8 cellular contexts compared by ENCODE assay signal in the genomic region with DNA sequence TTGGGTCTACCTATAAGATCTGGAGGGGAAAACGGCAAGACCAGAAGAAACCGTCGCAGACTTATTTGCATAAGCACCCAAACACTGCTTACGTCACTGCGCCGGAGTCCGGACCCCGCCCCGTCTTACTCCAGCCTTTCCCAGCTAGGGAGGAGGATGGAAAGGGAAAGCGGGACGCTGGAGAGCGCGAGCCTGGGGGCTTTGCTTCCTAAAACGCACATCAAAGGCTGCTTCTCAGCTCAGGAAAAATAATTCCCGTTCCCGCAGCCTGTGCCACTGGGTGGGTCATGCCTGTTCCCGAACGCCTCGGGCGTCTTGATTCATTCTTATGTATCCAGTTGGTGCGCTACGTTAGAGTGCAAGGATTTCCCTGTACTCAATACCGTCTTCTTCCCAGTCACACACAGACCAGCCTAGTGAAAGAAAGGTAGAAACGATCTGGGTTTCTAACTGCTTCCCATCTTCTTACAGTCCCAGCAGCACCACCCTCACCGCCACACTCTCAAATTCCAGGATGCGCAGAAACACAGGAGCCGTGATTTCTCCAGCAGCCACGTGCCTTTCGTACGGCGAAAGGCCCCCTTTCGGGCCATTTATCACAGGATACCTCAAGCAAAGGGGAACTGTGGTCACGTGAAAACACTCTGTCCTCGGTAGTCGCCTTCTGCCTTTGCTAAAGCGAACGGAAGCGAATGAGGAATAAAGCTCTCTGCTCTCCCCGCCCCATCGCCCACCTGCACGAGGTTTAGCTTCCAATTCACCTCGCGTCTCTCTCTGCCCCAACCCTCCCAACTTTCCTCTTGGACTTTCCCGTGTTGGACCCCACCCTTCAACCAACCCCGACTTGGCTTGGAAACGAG. TPM values are rescaled to one million over a fixed set of nuclear protein-coding genes. Genes with fewer than 3 reads are reported as not detected.
DNase-seq lines count a peak whose midpoint lies in the region; ATAC-seq and TF ChIP-seq lines count a peak whose summit lies in the region.

No MANE protein-coding gene starts in this region.

- intact Hi-C loops in colonic mucosa (cut with DNase I) = no loop called here

- H3K9me3 Mint-ChIP-seq in CD8-positive, alpha-beta memory T cell = peaks cover 0 to 2% (median 0%) of the 10 kb centered on the region in 5 donors
- H3K9me3 Mint-ChIP-seq in stimulated activated memory B cell treated with anti-CD40 and anti-IgM and Interleukin-4, amounts not matched to agents 10 μg/mL and 1 μg/mL and 100 μg/mL, for 72 hours = no peaks in the 10 kb centered on the region

- no peaks in the 10 kb centered on the region for H3K36me3 ChIP-seq in CD8-positive, alpha-beta memory T cell (ENCODE audit: insufficient read depth, low read length)
- no peaks in the 10 kb centered on the region for H3K36me3 ChIP-seq in colonic mucosa
- no peaks in the 10 kb centered on the region for H3K36me3 ChIP-seq in kidney epithelial cell (ENCODE audit: control insufficient read depth, insufficient read depth, low read length)

- POLR2A ChIA-PET in CD8-positive, alpha-beta memory T cell (lab: Charles Lee) = no interaction called here
- POLR2A ChIA-PET in RWPE1 (lab: Yijun Ruan, JAX; ENCODE audit: low non-redundant PET) = no interaction called here

- no peak overlapping the region for H3K27ac ChIP-seq in CD8-positive, alpha-beta memory T cell (ENCODE audit: low read depth, low read length)
- peak overlapping the region; percentile 94 for H3K27ac ChIP-seq in RWPE1
- no peak overlapping the region for H3K27ac ChIP-seq in colonic mucosa

- H3K4me1 Mint-ChIP-seq in CD8-positive, alpha-beta memory T cell = peaks cover 3 to 16% (median 8%) of the 10 kb centered on the region in 3 donors
- peaks cover 15% of the 10 kb centered on the region for H3K4me1 Mint-ChIP-seq in stimulated activated memory B cell treated with anti-CD40 and anti-IgM and Interleukin-4, amounts not matched to agents 10 μg/mL and 1 μg/mL and 100 μg/mL, for 72 hours

- no peaks in the 10 kb centered on the region for H3K27me3 ChIP-seq in CD8-positive, alpha-beta memory T cell (ENCODE audit: insufficient read depth, low read length, poor library complexity, severe bottlenecking)
- H3K27me3 ChIP-seq in colonic mucosa (peaks cover 20% of the 10 kb centered on the region), kidney epithelial cell (ENCODE audit: control insufficient read depth, insufficient read depth, low read length) (peaks cover 16% of the 10 kb centered on the region)

- H3K9me3 ChIP-seq in CD8-positive, alpha-beta memory T cell (ENCODE audit: low read length) = no peaks in the 10 kb centered on the region
- H3K9me3 ChIP-seq in colonic mucosa = no peaks in the 10 kb centered on the region

- peaks cover 24 to 28% of the 10 kb centered on the region in 2 donors for H3K27me3 Mint-ChIP-seq in CD8-positive, alpha-beta memory T cell
- H3K27me3 Mint-ChIP-seq in stimulated activated memory B cell treated with anti-CD40 and anti-IgM and Interleukin-4, amounts not matched to agents 10 μg/mL and 1 μg/mL and 100 μg/mL, for 72 hours = peaks cover 20% of the 10 kb centered on the region

- no peaks in the 10 kb centered on the region for H3K4me1 ChIP-seq in CD8-positive, alpha-beta memory T cell (ENCODE audit: insufficient read depth, low read length)
- H3K4me1 ChIP-seq in colonic mucosa = no peaks in the 10 kb centered on the region

- no peak overlapping the region for H3K9ac ChIP-seq in colonic mucosa (ENCODE audit: low read depth in 2 of 2, low read length in 2 of 2)

- CTCF ChIA-PET in CD8-positive, alpha-beta memory T cell (lab: Charles Lee) = no interaction called here
- CTCF ChIA-PET in RWPE1 (lab: Yijun Ruan, JAX) = interaction anchor here (0.5 to 0.9 kb wide), 7 partner anchors 32 to 398 kb away, joined by 3 to 8 read pairs (median 3); no protein-coding TSS in a partner anchor

- ATAC-seq in stimulated activated memory B cell treated with anti-CD40 and anti-IgM and Interleukin-4, amounts not matched to agents 10 μg/mL and 1 μg/mL and 100 μg/mL, for 72 hours = no peak
- no peak for ATAC-seq in HG02798 (IDR thresholded peaks at IDR 0.05; ENCODE audit: poor library complexity, unreplicated experiment)

- no peaks in the 10 kb centered on the region for H3K36me3 Mint-ChIP-seq in CD8-positive, alpha-beta memory T cell
- no peaks in the 10 kb centered on the region for H3K36me3 Mint-ChIP-seq in stimulated activated memory B cell treated with anti-CD40 and anti-IgM and Interleukin-4, amounts not matched to agents 10 μg/mL and 1 μg/mL and 100 μg/mL, for 72 hours

- DNase-seq in CD8-positive, alpha-beta memory T cell = no peak
- DNase-seq in HPDE6-E6E7 (ENCODE audit: extremely low spot score) = peak; percentile 66
- peak; percentile 84 for DNase-seq in RWPE1 (ENCODE audit: low spot score)
- peak; percentile 48 for DNase-seq in colonic mucosa
- DNase-seq in kidney epithelial cell (ENCODE audit: low read depth) = no peak
- no peak for DNase-seq in GM19238 (ENCODE audit: insufficient read length, low spot score)

- peak overlapping the region in 6 of 7 donors; percentile 8 to 64 (median 37) for H3K4me3 Mint-ChIP-seq in CD8-positive, alpha-beta memory T cell
- peak overlapping the region; percentile 32 for H3K4me3 Mint-ChIP-seq in stimulated activated memory B cell treated with anti-CD40 and anti-IgM and Interleukin-4, amounts not matched to agents 10 μg/mL and 1 μg/mL and 100 μg/mL, for 72 hours

- peak overlapping the region in 1 of 8 donors; percentile 8 for H3K27ac Mint-ChIP-seq in CD8-positive, alpha-beta memory T cell
- H3K27ac Mint-ChIP-seq in stimulated activated memory B cell treated with anti-CD40 and anti-IgM and Interleukin-4, amounts not matched to agents 10 μg/mL and 1 μg/mL and 100 μg/mL, for 72 hours = no peak overlapping the region

- H3K4me3 ChIP-seq in CD8-positive, alpha-beta memory T cell (ENCODE audit: low read length) = no peak overlapping the region
- H3K4me3 ChIP-seq in colonic mucosa (peak overlapping the region; percentile 31), kidney epithelial cell (ENCODE audit: low read depth, low read length) (peak overlapping the region; percentile 54)

- no peak for TF ChIP-seq CTCF in RWPE1 (conservative IDR thresholded peaks at IDR 0.05; ENCODE audit: low read depth)
- TF ChIP-seq CTCF in colonic mucosa (IDR thresholded peaks at IDR 0.05) = no peak
- no peak for TF ChIP-seq CTCF in kidney epithelial cell (IDR thresholded peaks at IDR 0.05; ENCODE audit: insufficient read depth, low read length, poor library complexity, severe bottlenecking)

RNA-seq across cellular contexts. Expression of a gene that starts 1.0 kb away (rescaled TPM):
- not detected for total RNA-seq in CD8-positive, alpha-beta memory T cell
- polyA plus RNA-seq in CD8-positive, alpha-beta memory T cell = not detected
- total RNA-seq in colonic mucosa (1 to 10 TPM in 1 of 2 donors, under 1 TPM in 1; 0.32 to 1.1 TPM), kidney epithelial cell (14.9 and 15.9 TPM in 2 replicates)

Comparison
In these comparisons a context has a peak if more than half of its experiments do, and no peak if none do; other contexts are left out.
1. DNase-seq: peak in HPDE6-E6E7 (single experiment), RWPE1 (single experiment) and colonic mucosa (single experiment); none in CD8-positive, alpha-beta memory T cell (0 of 5), kidney epithelial cell (single experiment) and GM19238 (single experiment).